ENCODE assay signal across 3 cellular contexts in the genomic region with DNA sequence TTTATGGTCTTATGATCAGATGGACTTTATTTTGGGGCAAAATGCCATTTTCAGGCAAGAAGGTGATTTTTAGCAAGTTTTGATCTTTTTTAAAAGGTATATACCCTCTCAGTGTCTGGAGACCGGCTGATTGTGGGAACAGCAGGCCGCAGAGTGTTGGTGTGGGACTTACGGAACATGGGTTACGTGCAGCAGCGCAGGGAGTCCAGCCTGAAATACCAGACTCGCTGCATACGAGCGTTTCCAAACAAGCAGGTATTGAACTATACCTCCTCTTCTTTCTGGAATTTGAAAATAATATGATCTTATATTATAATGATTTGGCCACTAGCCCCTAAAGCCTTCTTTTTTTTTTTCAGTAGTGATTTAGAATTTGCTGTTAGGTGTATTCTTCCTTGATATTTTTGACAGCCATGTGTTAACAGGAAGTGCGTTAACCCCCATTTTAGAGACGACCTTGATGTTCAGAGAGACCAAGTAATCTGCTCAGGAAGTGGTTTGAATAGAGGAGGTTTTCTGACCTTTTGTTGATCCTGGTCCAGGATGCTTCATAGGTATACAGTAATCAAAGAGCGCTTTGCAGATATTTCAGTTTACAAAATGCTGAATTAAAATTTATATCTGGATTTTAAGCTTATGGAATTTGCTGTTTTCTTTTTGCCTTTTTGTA.
TF ChIP-seq lines count a peak whose summit lies in the region.

No MANE protein-coding gene starts in this region.

TF ChIP-seq in SK-N-SH, 30 proteins besides CTCF, POLR2A, EP300 and RAD21:
- TF ChIP-seq NFIC (IDR thresholded peaks at IDR 0.05; ENCODE audit: borderline replicate concordance) (no peak), GATA2 (CRISPR knock-in tag; IDR thresholded peaks at IDR 0.05) (no peak), RXRA (IDR thresholded peaks at IDR 0.05; ENCODE audit: borderline replicate concordance, low read depth) (no peak), RCOR1 (IDR thresholded peaks at IDR 0.05; ENCODE audit: low read length) (no peak), FOXJ3 (CRISPR knock-in tag; IDR thresholded peaks at IDR 0.05) (no peak), SIN3A (IDR thresholded peaks at IDR 0.05; ENCODE audit: borderline replicate concordance, low read depth, low read length) (no peak), MEF2A (IDR thresholded peaks at IDR 0.05; ENCODE audit: borderline replicate concordance, low read depth) (no peak), JUND (IDR thresholded peaks at IDR 0.05) (no peak), GABPA (IDR thresholded peaks at IDR 0.05; ENCODE audit: low read depth) (no peak), EZH2phosphoT487 (IDR thresholded peaks at IDR 0.05; ENCODE audit: borderline replicate concordance, low read depth) (no peak), MXI1 (IDR thresholded peaks at IDR 0.05; ENCODE audit: low read depth, low read length) (no peak), POLR2AphosphoS5 (IDR thresholded peaks at IDR 0.05; ENCODE audit: low read depth, low read length) (no peak)
- TF ChIP-seq, protein P1, sequence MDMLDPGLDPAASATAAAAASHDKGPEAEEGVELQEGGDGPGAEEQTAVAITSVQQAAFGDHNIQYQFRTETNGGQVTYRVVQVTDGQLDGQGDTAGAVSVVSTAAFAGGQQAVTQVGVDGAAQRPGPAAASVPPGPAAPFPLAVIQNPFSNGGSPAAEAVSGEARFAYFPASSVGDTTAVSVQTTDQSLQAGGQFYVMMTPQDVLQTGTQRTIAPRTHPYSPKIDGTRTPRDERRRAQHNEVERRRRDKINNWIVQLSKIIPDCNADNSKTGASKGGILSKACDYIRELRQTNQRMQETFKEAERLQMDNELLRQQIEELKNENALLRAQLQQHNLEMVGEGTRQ (IDR thresholded peaks at IDR 0.05; ENCODE audit: borderline replicate concordance, low read depth, low read length): no peak

TF ChIP-seq in SK-N-SH treated with all-trans-retinoic acid at 6 μM for 48 hours, 23 proteins besides CTCF, POLR2A, EP300 and RAD21:
- TF ChIP-seq ZFP3 (CRISPR knock-in tag; IDR thresholded peaks at IDR 0.05) (no peak), SNAI2 (CRISPR knock-in tag; IDR thresholded peaks at IDR 0.05) (no peak), PPARA (CRISPR knock-in tag; IDR thresholded peaks at IDR 0.05; ENCODE audit: borderline replicate concordance) (no peak), ZFP30 (CRISPR knock-in tag; IDR thresholded peaks at IDR 0.05) (no peak), ESRRG (CRISPR knock-in tag; IDR thresholded peaks at IDR 0.05) (no peak), CSDC2 (CRISPR knock-in tag; IDR thresholded peaks at IDR 0.05) (no peak), ZNF70 (CRISPR knock-in tag; IDR thresholded peaks at IDR 0.05) (no peak), BACH2 (CRISPR knock-in tag; IDR thresholded peaks at IDR 0.05; ENCODE audit: borderline replicate concordance) (no peak), ZNF8 (CRISPR knock-in tag; IDR thresholded peaks at IDR 0.05) (no peak), ARNTL (CRISPR knock-in tag; IDR thresholded peaks at IDR 0.05; ENCODE audit: borderline replicate concordance, low read depth) (no peak), ZNF565 (CRISPR knock-in tag; conservative IDR thresholded peaks at IDR 0.05; ENCODE audit: low read depth) (no peak), RARB (CRISPR knock-in tag; IDR thresholded peaks at IDR 0.05) (no peak), ZC3H10 (CRISPR knock-in tag; IDR thresholded peaks at IDR 0.05) (no peak), TCF4 (CRISPR knock-in tag; IDR thresholded peaks at IDR 0.05; ENCODE audit: borderline replicate concordance) (no peak), TOX (CRISPR knock-in tag; IDR thresholded peaks at IDR 0.05; ENCODE audit: borderline replicate concordance) (no peak)
- TF ChIP-seq, protein P2, sequence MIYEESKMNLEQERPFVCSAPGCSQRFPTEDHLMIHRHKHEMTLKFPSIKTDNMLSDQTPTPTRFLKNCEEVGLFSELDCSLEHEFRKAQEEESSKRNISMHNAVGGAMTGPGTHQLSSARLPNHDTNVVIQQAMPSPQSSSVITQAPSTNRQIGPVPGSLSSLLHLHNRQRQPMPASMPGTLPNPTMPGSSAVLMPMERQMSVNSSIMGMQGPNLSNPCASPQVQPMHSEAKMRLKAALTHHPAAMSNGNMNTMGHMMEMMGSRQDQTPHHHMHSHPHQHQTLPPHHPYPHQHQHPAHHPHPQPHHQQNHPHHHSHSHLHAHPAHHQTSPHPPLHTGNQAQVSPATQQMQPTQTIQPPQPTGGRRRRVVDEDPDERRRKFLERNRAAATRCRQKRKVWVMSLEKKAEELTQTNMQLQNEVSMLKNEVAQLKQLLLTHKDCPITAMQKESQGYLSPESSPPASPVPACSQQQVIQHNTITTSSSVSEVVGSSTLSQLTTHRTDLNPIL (CRISPR knock-in tag; IDR thresholded peaks at IDR 0.05; ENCODE audit: low read depth): no peak
- TF ChIP-seq, protein P3, sequence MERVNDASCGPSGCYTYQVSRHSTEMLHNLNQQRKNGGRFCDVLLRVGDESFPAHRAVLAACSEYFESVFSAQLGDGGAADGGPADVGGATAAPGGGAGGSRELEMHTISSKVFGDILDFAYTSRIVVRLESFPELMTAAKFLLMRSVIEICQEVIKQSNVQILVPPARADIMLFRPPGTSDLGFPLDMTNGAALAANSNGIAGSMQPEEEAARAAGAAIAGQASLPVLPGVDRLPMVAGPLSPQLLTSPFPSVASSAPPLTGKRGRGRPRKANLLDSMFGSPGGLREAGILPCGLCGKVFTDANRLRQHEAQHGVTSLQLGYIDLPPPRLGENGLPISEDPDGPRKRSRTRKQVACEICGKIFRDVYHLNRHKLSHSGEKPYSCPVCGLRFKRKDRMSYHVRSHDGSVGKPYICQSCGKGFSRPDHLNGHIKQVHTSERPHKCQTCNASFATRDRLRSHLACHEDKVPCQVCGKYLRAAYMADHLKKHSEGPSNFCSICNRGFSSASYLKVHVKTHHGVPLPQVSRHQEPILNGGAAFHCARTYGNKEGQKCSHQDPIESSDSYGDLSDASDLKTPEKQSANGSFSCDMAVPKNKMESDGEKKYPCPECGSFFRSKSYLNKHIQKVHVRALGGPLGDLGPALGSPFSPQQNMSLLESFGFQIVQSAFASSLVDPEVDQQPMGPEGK (CRISPR knock-in tag; IDR thresholded peaks at IDR 0.05; ENCODE audit: borderline replicate concordance): no peak

TF ChIP-seq in HCT116, 20 proteins besides CTCF, POLR2A, EP300 and RAD21:
- TF ChIP-seq EZH2 (IDR thresholded peaks at IDR 0.05): no peak
- TF ChIP-seq JUND (IDR thresholded peaks at IDR 0.05): no peak
- TF ChIP-seq SP1 (IDR thresholded peaks at IDR 0.05; ENCODE audit: low read depth): no peak
- 0 out of 2 replicates have a peak, but pooled peaks have one; percentile 23 for TF ChIP-seq POLR2AphosphoS5 (IDR thresholded peaks at IDR 0.05; ENCODE audit: low read depth, low read length)
- TF ChIP-seq CBX3 (IDR thresholded peaks at IDR 0.05; ENCODE audit: low read depth): no peak
